In the genomic region with DNA sequence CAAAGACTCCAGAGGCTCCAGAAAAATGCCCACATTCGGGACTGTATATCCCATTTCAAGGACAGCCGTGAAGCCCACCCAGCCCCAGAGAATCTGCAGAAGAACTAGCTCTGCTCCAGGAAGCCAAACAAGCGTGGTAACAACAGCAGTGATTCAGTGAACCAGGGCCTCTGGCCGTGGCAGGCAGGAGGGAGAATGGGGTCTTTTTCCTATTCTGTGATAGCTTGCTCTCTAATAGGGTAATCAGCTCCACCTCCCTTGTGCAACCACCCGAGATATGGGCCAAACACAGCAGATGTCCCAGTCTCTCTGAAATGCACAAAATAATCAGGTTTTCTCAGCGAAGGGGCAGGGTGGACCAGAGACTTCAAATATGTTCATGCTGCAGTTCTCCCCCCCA, we compare ENCODE assay signal across 2 cellular contexts.
TF ChIP-seq lines count a peak whose summit lies in the region.

No MANE protein-coding gene starts in this region.

TF ChIP-seq in SK-N-SH, 30 proteins besides CTCF, POLR2A, EP300 and RAD21 (continued from another document):
- no peak for TF ChIP-seq FOXM1 (IDR thresholded peaks at IDR 0.05; ENCODE audit: low read depth)

TF ChIP-seq in SK-N-SH treated with all-trans-retinoic acid at 6 μM for 48 hours, 23 proteins besides CTCF, POLR2A, EP300 and RAD21 (continued from another document):
- no peak for TF ChIP-seq TSHZ2 (CRISPR knock-in tag; IDR thresholded peaks at IDR 0.05)
- TF ChIP-seq CSDC2 (CRISPR knock-in tag; IDR thresholded peaks at IDR 0.05): no peak
- no peak for TF ChIP-seq PATZ1 (CRISPR knock-in tag; IDR thresholded peaks at IDR 0.05; ENCODE audit: borderline replicate concordance)
